ENCODE assay signal across 19 cellular contexts in the genomic region with DNA sequence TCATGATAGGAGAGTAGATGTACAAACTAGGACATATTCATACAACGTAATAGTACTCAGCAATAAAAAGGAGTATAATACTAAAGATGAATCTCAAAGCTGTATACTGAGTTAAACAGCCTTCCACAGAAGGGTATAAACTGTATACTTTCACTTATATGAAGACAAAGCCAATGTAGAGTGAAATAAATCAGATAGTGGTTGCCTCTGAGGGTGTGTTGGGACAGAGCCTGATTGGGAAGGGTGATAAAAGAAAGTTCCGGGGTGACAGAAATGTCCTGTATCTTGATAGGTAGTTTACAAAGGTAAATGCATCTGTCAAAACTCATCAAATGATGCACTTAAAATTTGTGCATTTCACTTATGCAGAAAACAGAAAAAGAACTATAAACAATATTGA.
DNase-seq lines count a peak whose midpoint lies in the region; ATAC-seq lines count a peak whose summit lies in the region.
"Had no signal": no experiment of that assay in that cellular context is flagged by ENCODE, and none has a peak within 500 bp of the region (broad histone marks: within the 10 kb centered on the region; RNA-seq: fewer than 3 reads in every experiment).

No MANE protein-coding gene starts in this region.

- peak overlapping the region; percentile 97 to 99 (median 97) for H3K27ac Mint-ChIP-seq in CD4-positive, CD25-positive, alpha-beta regulatory T cell
- H3K27ac Mint-ChIP-seq in CD8-positive, alpha-beta memory T cell: peak overlapping the region; percentile 92 to 99 (median 96)
- peak overlapping the region; percentile 91 for H3K27ac Mint-ChIP-seq in activated naive CD8-positive, alpha-beta T cell treated with anti-CD3 and anti-CD28 coated beads, Interleukin-2, amount 50 U/mL, for 24 hours
- peak overlapping the region; percentile 93 to 98 for H3K27ac Mint-ChIP-seq in natural killer cell treated with Interleukin-12 subunit alpha and Interleukin-12 subunit beta and Interleukin-15 and Interleukin-18, amount 100 ng/mL, for 72 hours

- H3K4me1 ChIP-seq in CD4-positive, CD25-positive, alpha-beta regulatory T cell (ENCODE audit: control insufficient read depth, insufficient read depth, low read length, poor library complexity, severe bottlenecking): peaks cover 41% of the 10 kb centered on the region
- H3K4me1 ChIP-seq in CD8-positive, alpha-beta memory T cell (ENCODE audit: insufficient read depth, low read length): peaks cover 30% of the 10 kb centered on the region
- H3K4me1 ChIP-seq in mesenchymal stem cell (ENCODE audit: control insufficient read depth, insufficient read depth, low read depth, low read length): no peaks in the 10 kb centered on the region
- H3K4me1 ChIP-seq: BE2C had no signal

- H4K91ac ChIP-seq in mesenchymal stem cell (ENCODE audit: low read length): no peak overlapping the region

- H3K27me3 Mint-ChIP-seq in CD4-positive, CD25-positive, alpha-beta regulatory T cell: no peaks in the 10 kb centered on the region
- peaks cover 0 to 2% of the 10 kb centered on the region in 2 donors for H3K27me3 Mint-ChIP-seq in CD8-positive, alpha-beta memory T cell
- H3K27me3 Mint-ChIP-seq in activated naive CD8-positive, alpha-beta T cell treated with anti-CD3 and anti-CD28 coated beads, Interleukin-2, amount 50 U/mL, for 24 hours: no peaks in the 10 kb centered on the region
- no peaks in the 10 kb centered on the region for H3K27me3 Mint-ChIP-seq in natural killer cell treated with Interleukin-12 subunit alpha and Interleukin-12 subunit beta and Interleukin-15 and Interleukin-18, amount 100 ng/mL, for 72 hours

- H2AFZ ChIP-seq in mesenchymal stem cell (ENCODE audit: low read depth, low read length): no peak overlapping the region

- POLR2A ChIA-PET in CD8-positive, alpha-beta memory T cell (lab: Charles Lee): no interaction called here

- H3K4me1 Mint-ChIP-seq in CD4-positive, CD25-positive, alpha-beta regulatory T cell: peaks cover 34 to 79% (median 64%) of the 10 kb centered on the region in 4 donors
- H3K4me1 Mint-ChIP-seq in CD8-positive, alpha-beta memory T cell: peaks cover 65 to 84% (median 81%) of the 10 kb centered on the region in 3 donors
- peaks cover 50% of the 10 kb centered on the region for H3K4me1 Mint-ChIP-seq in activated naive CD8-positive, alpha-beta T cell treated with anti-CD3 and anti-CD28 coated beads, Interleukin-2, amount 50 U/mL, for 24 hours
- H3K4me1 Mint-ChIP-seq in natural killer cell treated with Interleukin-12 subunit alpha and Interleukin-12 subunit beta and Interleukin-15 and Interleukin-18, amount 100 ng/mL, for 72 hours (ENCODE audit: low read depth in 2 of 2): peaks cover 49 to 63% of the 10 kb centered on the region in 2 donors

- no peak overlapping the region for H2BK120ac ChIP-seq in mesenchymal stem cell (ENCODE audit: low read depth, low read length)

- peaks cover 45% of the 10 kb centered on the region for H3K36me3 Mint-ChIP-seq in CD4-positive, CD25-positive, alpha-beta regulatory T cell
- peaks cover 23 to 51% (median 33%) of the 10 kb centered on the region in 3 donors for H3K36me3 Mint-ChIP-seq in CD8-positive, alpha-beta memory T cell
- peaks cover 40% of the 10 kb centered on the region for H3K36me3 Mint-ChIP-seq in activated naive CD8-positive, alpha-beta T cell treated with anti-CD3 and anti-CD28 coated beads, Interleukin-2, amount 50 U/mL, for 24 hours (ENCODE audit: low read depth)
- peaks cover 26% of the 10 kb centered on the region for H3K36me3 Mint-ChIP-seq in natural killer cell treated with Interleukin-12 subunit alpha and Interleukin-12 subunit beta and Interleukin-15 and Interleukin-18, amount 100 ng/mL, for 72 hours

- no peaks in the 10 kb centered on the region for H3K9me3 Mint-ChIP-seq in CD4-positive, CD25-positive, alpha-beta regulatory T cell
- H3K9me3 Mint-ChIP-seq in CD8-positive, alpha-beta memory T cell: peaks cover 0 to 3% (median 0%) of the 10 kb centered on the region in 5 donors
- peaks cover 5% of the 10 kb centered on the region for H3K9me3 Mint-ChIP-seq in activated naive CD8-positive, alpha-beta T cell treated with anti-CD3 and anti-CD28 coated beads, Interleukin-2, amount 50 U/mL, for 24 hours
- H3K9me3 Mint-ChIP-seq in natural killer cell treated with Interleukin-12 subunit alpha and Interleukin-12 subunit beta and Interleukin-15 and Interleukin-18, amount 100 ng/mL, for 72 hours: peaks cover 3% of the 10 kb centered on the region

- no peak overlapping the region for H3K4me2 ChIP-seq in mesenchymal stem cell (ENCODE audit: low read length, poor library complexity, severe bottlenecking)

- no peak overlapping the region for H2BK5ac ChIP-seq in mesenchymal stem cell (ENCODE audit: low read depth, low read length, poor library complexity, severe bottlenecking)

- H3K23ac ChIP-seq in mesenchymal stem cell (ENCODE audit: low read length in 2 of 2): no peak overlapping the region

- H2BK12ac ChIP-seq in mesenchymal stem cell (ENCODE audit: low read length in 2 of 2): no peak overlapping the region

- H3K79me1 ChIP-seq in mesenchymal stem cell (replicated peaks; ENCODE audit: low read length, poor library complexity, severe bottlenecking): peaks cover 18% of the 10 kb centered on the region

- H3K27me3 ChIP-seq in CD4-positive, CD25-positive, alpha-beta regulatory T cell (ENCODE audit: control insufficient read depth, insufficient read depth, low read length): no peaks in the 10 kb centered on the region
- no peaks in the 10 kb centered on the region for H3K27me3 ChIP-seq in CD8-positive, alpha-beta memory T cell (ENCODE audit: insufficient read depth, low read length, poor library complexity, severe bottlenecking)
- no peaks in the 10 kb centered on the region for H3K27me3 ChIP-seq in mesenchymal stem cell (ENCODE audit: control insufficient read depth in 1 of 2, insufficient read depth in 1 of 2, low read length in 2 of 2)
- H3K27me3 ChIP-seq: BE2C, sigmoid colon had no signal

- no peak overlapping the region for H2BK15ac ChIP-seq in mesenchymal stem cell (ENCODE audit: low read depth, poor library complexity, severe bottlenecking)

- H3K4me3 ChIP-seq in CD4-positive, CD25-positive, alpha-beta regulatory T cell (ENCODE audit: low read depth, low read length): peak overlapping the region; percentile 82
- H3K4me3 ChIP-seq in CD8-positive, alpha-beta memory T cell (ENCODE audit: low read length): peak overlapping the region; percentile 19
- H3K4me3 ChIP-seq in mesenchymal stem cell (ENCODE audit: insufficient read depth in 1 of 2, low read depth in 1 of 2, low read length in 2 of 2): no peak overlapping the region
- H3K4me3 ChIP-seq: sigmoid colon had no signal

- no peak overlapping the region for H4K8ac ChIP-seq in mesenchymal stem cell (ENCODE audit: low read length)

- no peak for ATAC-seq in CD4-positive, CD25-positive, alpha-beta regulatory T cell (ENCODE audit: low read depth in 2 of 2)
- ATAC-seq in activated naive CD8-positive, alpha-beta T cell treated with anti-CD3 and anti-CD28 coated beads, Interleukin-2, amount 50 U/mL, for 24 hours: no peak
- ATAC-seq in natural killer cell treated with Interleukin-12 subunit alpha and Interleukin-12 subunit beta and Interleukin-15 and Interleukin-18, amount 100 ng/mL, for 72 hours: no peak

- no peaks in the 10 kb centered on the region for H3K9me3 ChIP-seq in CD4-positive, CD25-positive, alpha-beta regulatory T cell (ENCODE audit: control insufficient read depth in 2 of 2, low read length in 2 of 2)
- H3K9me3 ChIP-seq in CD8-positive, alpha-beta memory T cell (ENCODE audit: low read length): no peaks in the 10 kb centered on the region
- no peaks in the 10 kb centered on the region for H3K9me3 ChIP-seq in mesenchymal stem cell (ENCODE audit: control insufficient read depth, low read length)
- H3K9me3 ChIP-seq: BE2C, sigmoid colon had no signal

- H3K27ac ChIP-seq in CD4-positive, CD25-positive, alpha-beta regulatory T cell (ENCODE audit: insufficient read depth, low read length, poor library complexity, severe bottlenecking): peak overlapping the region; percentile 86
- no peak overlapping the region for H3K27ac ChIP-seq in CD8-positive, alpha-beta memory T cell (ENCODE audit: low read depth, low read length)
- H3K27ac ChIP-seq in mesenchymal stem cell (ENCODE audit: low read length, poor library complexity, severe bottlenecking): no peak overlapping the region

- H3K4me3 Mint-ChIP-seq in CD4-positive, CD25-positive, alpha-beta regulatory T cell: peak overlapping the region; percentile 56 to 92 (median 82)
- peak overlapping the region; percentile 51 to 91 (median 87) for H3K4me3 Mint-ChIP-seq in CD8-positive, alpha-beta memory T cell
- H3K4me3 Mint-ChIP-seq in activated naive CD8-positive, alpha-beta T cell treated with anti-CD3 and anti-CD28 coated beads, Interleukin-2, amount 50 U/mL, for 24 hours: no peak overlapping the region
- H3K4me3 Mint-ChIP-seq in natural killer cell treated with Interleukin-12 subunit alpha and Interleukin-12 subunit beta and Interleukin-15 and Interleukin-18, amount 100 ng/mL, for 72 hours: peak overlapping the region; percentile 72

- no peak overlapping the region for H3K18ac ChIP-seq in mesenchymal stem cell (ENCODE audit: low read depth in 1 of 2, low read length in 2 of 2)

- 100% methylated on average over 1 of the region's 2 CpGs for WGBS in mesenchymal stem cell

- CTCF ChIA-PET in CD8-positive, alpha-beta memory T cell (lab: Charles Lee): no interaction called here

- H3K36me3 ChIP-seq in CD4-positive, CD25-positive, alpha-beta regulatory T cell (ENCODE audit: control insufficient read depth, insufficient read depth, low read length): peaks cover 14% of the 10 kb centered on the region
- H3K36me3 ChIP-seq in CD8-positive, alpha-beta memory T cell (ENCODE audit: insufficient read depth, low read length): peaks cover 4% of the 10 kb centered on the region
- peaks cover 10 to 48% of the 10 kb centered on the region in 2 experiments for H3K36me3 ChIP-seq in mesenchymal stem cell (ENCODE audit: control insufficient read depth in 1 of 2, insufficient read depth in 2 of 2, low read depth in 1 of 2, low read length in 2 of 2)
- H3K36me3 ChIP-seq: sigmoid colon had no signal

- H3K9ac ChIP-seq in mesenchymal stem cell (ENCODE audit: low read length): no peak overlapping the region

- no peak for DNase-seq in CD4-positive, CD25-positive, alpha-beta regulatory T cell
- no peak for DNase-seq in CD8-positive, alpha-beta memory T cell
- DNase-seq in activated naive CD8-positive, alpha-beta T cell treated with anti-CD3 and anti-CD28 coated beads, Interleukin-2, amount 50 U/mL, for 24 hours: no peak
- DNase-seq in natural killer cell treated with Interleukin-12 subunit alpha and Interleukin-12 subunit beta and Interleukin-15 and Interleukin-18, amount 100 ng/mL, for 72 hours (ENCODE audit: low spot score): no peak
- DNase-seq in mesenteric fat pad (ENCODE audit: low spot score) (no peak), mesenchymal stem cell (no peak)
- DNase-seq in stimulated activated CD4-positive, alpha-beta T cell treated with anti-CD3 and anti-CD28 coated beads, Interleukin-15, amount 100 ng/mL, for 24 hours: no peak
- DNase-seq: BE2C; DMS153; effector CD4-positive, alpha-beta T cell; islet precursor cell; MM.1S; NCI-H1694; NCI-H345; NK-92 treated with Interleukin-12 subunit alpha and Interleukin-12 subunit beta, amount 100 ng/mL, for 24 hours; RPMI8226; sigmoid colon; stimulated activated CD4-positive, alpha-beta T cell treated with anti-CD3 and anti-CD28 coated beads, Interleukin-2, amount 100 ng/mL, for 24 hours; substantia nigra had no signal

- H2AK5ac ChIP-seq in mesenchymal stem cell (ENCODE audit: low read length, severe bottlenecking): no peak overlapping the region

- no peak overlapping the region for H3K4ac ChIP-seq in mesenchymal stem cell (ENCODE audit: low read depth in 1 of 2, low read length in 2 of 2)

- no peak overlapping the region for H3K14ac ChIP-seq in mesenchymal stem cell (ENCODE audit: low read length in 2 of 2)

Comparison
In these comparisons a context has a peak if more than half of its experiments do, and no peak if none do; other contexts are left out.
1. H3K4me3 ChIP-seq: peak in CD4-positive, CD25-positive, alpha-beta regulatory T cell (single experiment) and CD8-positive, alpha-beta memory T cell (single experiment); none in mesenchymal stem cell (0 of 2).
2. Peak in every context shown above with its lines, with median percentiles within 50 percentile points of each other: H3K27ac Mint-ChIP-seq.